Comparison of ENCODE assay signal across 23 cellular contexts in genomic region chr22:43217285-43218030, GRCh38.
"Had no signal": no experiment of that assay in that cellular context is flagged by ENCODE, and none has a peak within 500 bp of the region (broad histone marks: within the 10 kb centered on the region; RNA-seq: fewer than 3 reads in every experiment).

No MANE protein-coding gene starts in this region.

- H3K4me3 ChIP-seq: coronary artery, heart left ventricle, right lobe of liver, skin epidermis, thyroid gland, upper lobe of right lung had no signal

- H3K4me1 Mint-ChIP-seq: activated naive CD8-positive, alpha-beta T cell treated with anti-CD3 and anti-CD28 coated beads for 36 hours had no signal

- H3K9me3 Mint-ChIP-seq: activated naive CD8-positive, alpha-beta T cell treated with anti-CD3 and anti-CD28 coated beads for 36 hours; activated T-cell treated with anti-CD3 and anti-CD28 coated beads, Interleukin-2, amount 50 U/mL, for 24 hours; nephron progenitor cell; stimulated activated naive CD8-positive, alpha-beta T cell treated with anti-CD3 and anti-CD28 coated beads, Interleukin-15, Interleukin-2, amounts not matched to agents 100 ng/mL and 50 ng/mL, for 24 hours had no signal

- H3K27me3 ChIP-seq: right lobe of liver, thyroid gland, upper lobe of right lung had no signal

- H3K27ac Mint-ChIP-seq: activated naive CD8-positive, alpha-beta T cell treated with anti-CD3 and anti-CD28 coated beads for 36 hours; activated T-cell treated with anti-CD3 and anti-CD28 coated beads, Interleukin-2, amount 50 U/mL, for 24 hours; nephron progenitor cell; stimulated activated naive CD8-positive, alpha-beta T cell treated with anti-CD3 and anti-CD28 coated beads, Interleukin-15, Interleukin-2, amounts not matched to agents 100 ng/mL and 50 ng/mL, for 24 hours had no signal

- ATAC-seq: heart left ventricle, left ventricle myocardium superior, right lobe of liver, upper lobe of right lung had no signal

- H3K4me1 ChIP-seq: thyroid gland, upper lobe of right lung had no signal

- H3K4me3 Mint-ChIP-seq: activated naive CD8-positive, alpha-beta T cell treated with anti-CD3 and anti-CD28 coated beads for 36 hours; activated T-cell treated with anti-CD3 and anti-CD28 coated beads, Interleukin-2, amount 50 U/mL, for 24 hours; nephron progenitor cell; stimulated activated naive CD8-positive, alpha-beta T cell treated with anti-CD3 and anti-CD28 coated beads, Interleukin-15, Interleukin-2, amounts not matched to agents 100 ng/mL and 50 ng/mL, for 24 hours had no signal

- H3K27me3 Mint-ChIP-seq: activated naive CD8-positive, alpha-beta T cell treated with anti-CD3 and anti-CD28 coated beads for 36 hours; activated T-cell treated with anti-CD3 and anti-CD28 coated beads, Interleukin-2, amount 50 U/mL, for 24 hours; stimulated activated naive CD8-positive, alpha-beta T cell treated with anti-CD3 and anti-CD28 coated beads, Interleukin-15, Interleukin-2, amounts not matched to agents 100 ng/mL and 50 ng/mL, for 24 hours had no signal

- H3K27ac ChIP-seq: coronary artery, epithelial cell of prostate, heart left ventricle, right lobe of liver, skin epidermis, thyroid gland, upper lobe of right lung, WERI-Rb-1 had no signal

- H3K9me3 ChIP-seq: heart left ventricle, right lobe of liver, thyroid gland, upper lobe of right lung had no signal

- H3K36me3 ChIP-seq: heart left ventricle, right lobe of liver, thyroid gland, upper lobe of right lung, WERI-Rb-1 had no signal

- DNase-seq: activated CD8-positive, alpha-beta memory T cell treated with anti-CD3 and anti-CD28 coated beads, Interleukin-2, amount 50 U/mL, for 4 hours; activated effector memory CD4-positive, alpha-beta T cell treated with Interleukin-2 at 50 U/mL for 16 hours; activated naive CD8-positive, alpha-beta T cell treated with anti-CD3 and anti-CD28 coated beads for 36 hours; activated T-cell treated with anti-CD3 and anti-CD28 coated beads, Interleukin-2, amount 50 U/mL, for 24 hours; amniotic stem cell; cerebellar nuclear complex; kidney glomerular epithelial cell; left ventricle myocardium superior; mammary epithelial cell; nephron progenitor cell; occipital lobe; right lobe of liver; stimulated activated CD4-positive, alpha-beta T cell treated with anti-CD3 and anti-CD28 coated beads, Interleukin-1b, Interleukin-23, amount 100 ng/mL, for 48 hours; substantia nigra; T-helper 1 cell; thyroid gland; upper lobe of right lung had no signal

- H3K36me3 Mint-ChIP-seq: activated naive CD8-positive, alpha-beta T cell treated with anti-CD3 and anti-CD28 coated beads for 36 hours had no signal
